14 cellular contexts compared by ENCODE assay signal in genomic region chr11:11661356-11662040, GRCh38.
"Had no signal": no experiment of that assay in that cellular context is flagged by ENCODE, and none has a peak within 500 bp of the region (broad histone marks: within the 10 kb centered on the region; RNA-seq: fewer than 3 reads in every experiment).

No MANE protein-coding gene starts in this region.

- H3K36me3 ChIP-seq: cardiac muscle cell, gastroesophageal sphincter, pancreas, tibial artery, vagina had no signal

- H3K27ac ChIP-seq: cardiac muscle cell, coronary artery, gastroesophageal sphincter, hepatocyte, pancreas, tibial artery, vagina had no signal

- H3K4me3 ChIP-seq: cardiac muscle cell, coronary artery, gastroesophageal sphincter, hepatocyte, lung, pancreas, smooth muscle cell, tibial artery, vagina had no signal

- H3K27me3 ChIP-seq: cardiac muscle cell, gastroesophageal sphincter, hepatocyte, pancreas, tibial artery, vagina had no signal

- DNase-seq: activated CD4-positive, alpha-beta T cell treated with anti-CD3 and anti-CD28 coated beads for 4 hours; activated naive CD4-positive, alpha-beta T cell treated with anti-CD3 and anti-CD28 coated beads for 36 hours; effector CD4-positive, alpha-beta T cell; left cardiac atrium; midbrain; pancreas; tibial artery had no signal

- H3K4me1 ChIP-seq: pancreas, tibial artery, vagina had no signal

- ATAC-seq: gastroesophageal sphincter, left cardiac atrium had no signal
